In the genomic region with DNA sequence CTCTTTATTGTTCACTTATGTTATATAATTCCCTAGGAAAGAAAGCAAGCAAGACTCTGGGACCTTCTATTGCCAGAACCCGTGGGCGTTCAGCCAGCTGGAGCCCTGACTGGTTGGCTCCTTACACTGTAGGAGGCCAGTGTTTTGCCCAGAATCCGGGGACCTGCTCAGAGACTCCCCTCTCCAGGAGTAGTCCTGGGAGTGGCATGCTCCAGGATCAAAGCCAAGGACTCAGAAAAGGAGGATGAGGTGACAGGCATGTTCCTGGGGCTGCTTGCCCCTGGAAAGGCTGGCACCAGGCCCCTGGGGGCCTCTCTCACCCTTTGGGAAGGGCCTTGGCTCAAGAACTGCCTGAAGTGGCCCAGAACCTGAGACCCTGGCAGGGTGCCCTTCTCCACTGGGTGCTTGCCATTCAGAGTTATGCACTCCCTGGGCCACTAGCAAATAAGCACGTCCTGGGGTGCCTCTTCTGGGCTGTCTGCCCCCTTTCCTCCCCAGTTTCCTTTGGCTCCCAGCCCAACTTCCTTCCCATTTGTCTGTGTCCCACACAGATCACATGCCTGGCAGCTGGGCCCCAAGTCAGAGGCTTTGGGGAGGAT, we compare ENCODE assay signal across 8 cellular contexts. TPM values are rescaled to one million over a fixed set of nuclear protein-coding genes. Genes with fewer than 3 reads are reported as not detected.
A peak's percentile ranks its signal among the peaks of the same experiment; 100 is the strongest.
DNase-seq lines count a peak whose midpoint lies in the region; ATAC-seq and TF ChIP-seq lines count a peak whose summit lies in the region.

No MANE protein-coding gene starts in this region.

- peak; percentile 37 for DNase-seq in HT1080 (ENCODE audit: low read depth)
- peak; percentile 82 for DNase-seq in astrocyte of the hippocampus (ENCODE audit: low read depth, low spot score)
- DNase-seq in inferior parietal cortex (ENCODE audit: extremely low spot score), result peak; percentile 73
- DNase-seq in PC-3, result no peak
- no peak for DNase-seq in cortex of kidney (lab: John Stamatoyannopoulos, UW)
- DNase-seq in NCI-H146 (lab: John Stamatoyannopoulos, UW), result no peak

- no peaks in the 10 kb centered on the region for H3K79me2 ChIP-seq in PC-3 (ENCODE audit: low read length)

- no peaks in the 10 kb centered on the region for H4K20me1 ChIP-seq in PC-3 (ENCODE audit: low read length)

- H3K27ac ChIP-seq in subcutaneous abdominal adipose tissue (ENCODE audit: low read depth, low read length), result peak overlapping the region; percentile 46
- H3K27ac ChIP-seq in PC-3 (ENCODE audit: low read length), result no peak overlapping the region

- no peak overlapping the region for H2AFZ ChIP-seq in PC-3 (ENCODE audit: low read length)

- no peak for TF ChIP-seq CTCF in PC-3 (conservative IDR thresholded peaks at IDR 0.05; ENCODE audit: low read depth, low read length)

- H3K9me3 ChIP-seq in subcutaneous abdominal adipose tissue (ENCODE audit: control insufficient read depth in 5 of 5, low read length in 5 of 5) (no peaks in the 10 kb centered on the region), PC-3 (ENCODE audit: low read length) (no peaks in the 10 kb centered on the region)

- CTCF ChIA-PET in PC-3 (lab: Charles Lee), result no interaction called here

- intact Hi-C loops in PC-3 (cut with micrococcal nuclease), result no loop called here

- POLR2A ChIA-PET in PC-3 (lab: Charles Lee; ENCODE audit: unreplicated experiment), result no interaction called here

- H3K9ac ChIP-seq in subcutaneous abdominal adipose tissue (ENCODE audit: low read length in 5 of 5) (peak overlapping the region in 1 of 5 donors; percentile 47), PC-3 (ENCODE audit: low read length) (no peak overlapping the region)

- H3K4me3 ChIP-seq in subcutaneous abdominal adipose tissue (ENCODE audit: low read depth in 1 of 5, low read length in 5 of 5) (peak overlapping the region in 2 of 5 donors; percentile 4 to 29), PC-3 (ENCODE audit: low read length) (no peak overlapping the region)

- ATAC-seq in GM18861 (IDR thresholded peaks at IDR 0.05; ENCODE audit: unreplicated experiment), result no peak
- no peak for ATAC-seq in PC-3

- H3K27me3 ChIP-seq in subcutaneous abdominal adipose tissue (ENCODE audit: control insufficient read depth in 5 of 5, insufficient read depth in 4 of 5, low read length in 5 of 5), result no peaks in the 10 kb centered on the region
- H3K27me3 ChIP-seq in PC-3 (ENCODE audit: low read length), result no peaks in the 10 kb centered on the region

- H3K4me2 ChIP-seq in PC-3 (ENCODE audit: low read length), result no peak overlapping the region

- H3K9me2 ChIP-seq in PC-3 (replicated peaks; ENCODE audit: low read length), result no peaks in the 10 kb centered on the region

- H3K36me3 ChIP-seq in subcutaneous abdominal adipose tissue (ENCODE audit: control insufficient read depth in 5 of 5, insufficient read depth in 5 of 5, low read length in 5 of 5) (no peaks in the 10 kb centered on the region), PC-3 (ENCODE audit: low read depth, low read length) (no peaks in the 10 kb centered on the region)

- peaks cover 4 to 36% (median 33%) of the 10 kb centered on the region in 5 donors for H3K4me1 ChIP-seq in subcutaneous abdominal adipose tissue (ENCODE audit: control insufficient read depth in 5 of 5, insufficient read depth in 5 of 5, low read length in 5 of 5)
- H3K4me1 ChIP-seq in PC-3 (ENCODE audit: insufficient read depth, low read length), result peaks cover 9% of the 10 kb centered on the region

- BruUV-seq in PC-3 (replicated peaks; lab: Mats Ljungman, UMichigan), result no TSS peak

- no peaks in the 10 kb centered on the region for H3F3A ChIP-seq in PC-3 (ENCODE audit: low read length, unreplicated experiment)

RNA-seq across cellular contexts. Expression of gene KIF3C, which starts 19.5 kb away (rescaled TPM):
- total RNA-seq in HT1080 (2014; rRNA removed; shearing (Covaris generic)), result 10.2 and 17.5 TPM in 2 replicates
- 11.4 and 12.8 TPM in 2 replicates for polyA plus RNA-seq in HT1080 (2015; cell fraction: cytosol; rRNA removed)
- polyA plus RNA-seq in HT1080 (2015; cell fraction: nucleus; rRNA removed), result 6.9 and 7.2 TPM in 2 replicates
- total RNA-seq in PC-3 (2014; rRNA removed), result 12.8 and 20.1 TPM in 2 replicates

RNA-seq across cellular contexts. Expression of gene RAB10, which starts 32.0 kb away (rescaled TPM):
- 100.0 and 126 TPM in 2 replicates for total RNA-seq in HT1080 (2014; rRNA removed; shearing (Covaris generic))
- polyA plus RNA-seq in HT1080 (2015; cell fraction: cytosol; rRNA removed), result 98.3 and 120 TPM in 2 replicates
- 72.2 and 74.1 TPM in 2 replicates for polyA plus RNA-seq in HT1080 (2015; cell fraction: nucleus; rRNA removed)
- 138 and 149 TPM in 2 replicates for total RNA-seq in PC-3 (2014; rRNA removed)

Comparison
In these comparisons a context has a peak if more than half of its experiments do, and no peak if none do; other contexts are left out.
1. DNase-seq: peak in HT1080 (single experiment), astrocyte of the hippocampus (single experiment) and inferior parietal cortex (single experiment); none in PC-3 (single experiment), cortex of kidney (single experiment) and NCI-H146 (single experiment).